ENCODE assay signal across 20 cellular contexts in genomic region chr14:55220230-55220629, GRCh38. TPM values are rescaled to one million over a fixed set of nuclear protein-coding genes. Genes with fewer than 3 reads are reported as not detected.
A peak's percentile ranks its signal among the peaks of the same experiment; 100 is the strongest.
DNase-seq lines count a peak whose midpoint lies in the region; ATAC-seq and TF ChIP-seq lines count a peak whose summit lies in the region.
"Had no signal": no experiment of that assay in that cellular context is flagged by ENCODE, and none has a peak within 500 bp of the region (broad histone marks: within the 10 kb centered on the region; RNA-seq: fewer than 3 reads in every experiment).

No MANE protein-coding gene starts in this region.

- no TSS peak for BruUV-seq in MCF 10A (replicated peaks; lab: Mats Ljungman, UMichigan)

- no peaks in the 10 kb centered on the region for H3K4me1 ChIP-seq in breast epithelium

- intact Hi-C loops in MCF 10A (cut with micrococcal nuclease), result no loop called here
- intact Hi-C loops in breast epithelium (cut with DNase I; ENCODE audit: low total_unique reads), result no loop called here

- H3K27ac Mint-ChIP-seq in MCF 10A (ENCODE audit: low read depth, unreplicated experiment), result no peak overlapping the region
- H3K27ac Mint-ChIP-seq: B cell had no signal

- H3K9me3 Mint-ChIP-seq in MCF 10A (ENCODE audit: unreplicated experiment), result no peaks in the 10 kb centered on the region

- TF ChIP-seq CTCF in MCF 10A (IDR thresholded peaks at IDR 0.05; ENCODE audit: unreplicated experiment) (no peak), breast epithelium (IDR thresholded peaks at IDR 0.05) (no peak)

- POLR2A ChIA-PET in MCF 10A (lab: Yijun Ruan, JAX), result no interaction called here

- no peak overlapping the region for H3K27ac ChIP-seq in breast epithelium
- H3K27ac ChIP-seq: HL-60, PC-9, SJSA1 had no signal

- no peak overlapping the region for H3K4me3 Mint-ChIP-seq in MCF 10A (ENCODE audit: unreplicated experiment)
- H3K4me3 Mint-ChIP-seq: B cell had no signal

- no peaks in the 10 kb centered on the region for H3K9me3 ChIP-seq in breast epithelium
- H3K9me3 ChIP-seq: SJSA1 had no signal

- H3K36me3 ChIP-seq in breast epithelium, result no peaks in the 10 kb centered on the region
- H3K36me3 ChIP-seq: SJSA1 had no signal

- no peaks in the 10 kb centered on the region for H3K27me3 Mint-ChIP-seq in MCF 10A (ENCODE audit: insufficient read depth, unreplicated experiment)
- H3K27me3 Mint-ChIP-seq: B cell had no signal

- CTCF ChIA-PET in MCF 10A (lab: Yijun Ruan, JAX), result no interaction called here

- no peaks in the 10 kb centered on the region for H3K27me3 ChIP-seq in breast epithelium
- H3K27me3 ChIP-seq: SJSA1 had no signal

- no peaks in the 10 kb centered on the region for H3K36me3 Mint-ChIP-seq in MCF 10A (ENCODE audit: insufficient read depth, unreplicated experiment)

- H3K4me1 Mint-ChIP-seq in MCF 10A (ENCODE audit: insufficient read depth, unreplicated experiment), result peaks cover 6% of the 10 kb centered on the region
- H3K4me1 Mint-ChIP-seq: B cell had no signal

- TF ChIP-seq POLR2A in breast epithelium (IDR thresholded peaks at IDR 0.05) (no peak), erythroblast (IDR thresholded peaks at IDR 0.05; ENCODE audit: low read length) (no peak)

- H3K4me3 ChIP-seq in breast epithelium, result no peak overlapping the region
- H3K4me3 ChIP-seq: GM12878, PC-9, SJSA1 had no signal

- ATAC-seq in HG02970 (IDR thresholded peaks at IDR 0.05; ENCODE audit: low FRiP score, unreplicated experiment) (no peak), GM18502 (IDR thresholded peaks at IDR 0.05; ENCODE audit: poor library complexity, unreplicated experiment) (no peak), HG03442 (IDR thresholded peaks at IDR 0.05; ENCODE audit: unreplicated experiment) (no peak)
- no peak for ATAC-seq in activated CD4-positive, CD25-positive, alpha-beta regulatory T cell treated with anti-CD3 and anti-CD28 coated beads, Interleukin-2, amount 50 U/mL, for 24 hours
- ATAC-seq: GM12878 had no signal

- peak; percentile 10 for DNase-seq in MCF 10A (ENCODE audit: unreplicated experiment)
- no peak for DNase-seq in breast epithelium (ENCODE audit: low spot score in 2 of 2)
- DNase-seq in RKO (ENCODE audit: low spot score), result peak; percentile 42
- DNase-seq in erythroblast (lab: John Stamatoyannopoulos, UW), result peak; percentile 3 to 58
- DNase-seq: 8988T, DND-41, GF-D8, MV-4-11, NCI-H1694 treated with DMSO at 0.1 percent for 48 hours, NCI-H510A treated with DMSO at 0.1 percent for 48 hours, NCI-H774, PC-9 had no signal

RNA-seq across cellular contexts. Expression of gene DLGAP5, which starts 28.8 kb away (rescaled TPM):
- total RNA-seq in MCF 10A (2022) (13.4 and 17.6 TPM in 2 replicates), breast epithelium (1 to 10 TPM in 1 of 3 donors, under 1 TPM in 2; under 0.01 to 1.8 (median 0.15) TPM)
- total RNA-seq: B cell had no signal

RNA-seq across cellular contexts. Expression of gene FBXO34, which starts 51.0 kb away (rescaled TPM):
- total RNA-seq in MCF 10A (2022) (12.0 and 13.7 TPM in 2 replicates), breast epithelium (10 to 100 TPM; 31.8 to 56.5 (median 34.7) TPM)

Comparison
In these comparisons a context has a peak if more than half of its experiments do, and no peak if none do; other contexts are left out.
1. DNase-seq: peak in MCF 10A (single experiment), RKO (single experiment) and erythroblast (2 of 2); none in breast epithelium (0 of 2).